20 cellular contexts compared by ENCODE assay signal in the genomic region with DNA sequence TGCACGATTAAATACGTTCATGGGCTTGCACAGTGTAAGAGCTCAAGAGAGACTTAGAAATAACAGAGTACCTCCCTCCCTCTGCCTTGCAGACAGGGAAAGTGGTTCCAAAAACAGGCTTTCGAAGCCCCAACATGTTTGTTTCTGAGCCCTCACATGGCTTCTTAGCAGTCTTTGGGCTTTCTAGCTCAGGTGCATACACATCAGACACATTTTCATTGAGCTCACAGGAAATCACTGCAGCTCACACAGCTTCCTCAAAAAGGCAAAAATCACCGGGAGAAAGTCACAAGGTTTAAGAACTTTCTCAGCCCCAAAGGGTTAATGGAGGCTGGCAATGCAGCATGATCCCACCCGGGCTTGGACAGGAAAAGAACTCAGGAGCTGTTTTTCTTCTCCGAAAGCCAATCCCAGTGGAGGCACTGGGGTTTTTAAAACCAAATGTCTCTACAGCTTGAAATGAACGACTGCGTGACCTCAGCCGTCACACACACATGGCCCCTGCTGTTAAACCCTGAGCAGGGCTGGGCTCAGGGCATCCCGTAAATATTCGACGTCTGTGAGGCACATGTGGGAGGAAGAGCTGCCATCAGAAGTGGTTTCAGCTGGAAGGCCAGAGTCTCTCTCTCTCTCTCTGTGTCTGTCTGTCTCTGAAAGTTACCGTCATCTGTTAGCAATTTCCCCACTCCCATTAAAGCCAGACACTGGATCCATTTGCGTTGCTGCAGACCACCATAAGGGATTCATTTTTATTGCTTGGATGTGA.
A peak's percentile ranks its signal among the peaks of the same experiment; 100 is the strongest.
DNase-seq lines count a peak whose midpoint lies in the region; ATAC-seq and TF ChIP-seq lines count a peak whose summit lies in the region.
"Had no signal": no experiment of that assay in that cellular context is flagged by ENCODE, and none has a peak within 500 bp of the region (broad histone marks: within the 10 kb centered on the region; RNA-seq: fewer than 3 reads in every experiment).

No MANE protein-coding gene starts in this region.

- no peak overlapping the region for H3K4me3 ChIP-seq in PC-3 (ENCODE audit: low read length)
- H3K4me3 ChIP-seq in CD8-positive, alpha-beta memory T cell (ENCODE audit: low read length), result no peak overlapping the region
- H3K4me3 ChIP-seq: cardiac muscle cell, GM12878, ovary had no signal

- peaks cover 54% of the 10 kb centered on the region for H3K4me1 ChIP-seq in PC-3 (ENCODE audit: insufficient read depth, low read length)
- peaks cover 5% of the 10 kb centered on the region for H3K4me1 ChIP-seq in CD8-positive, alpha-beta memory T cell (ENCODE audit: insufficient read depth, low read length)

- no peak overlapping the region for H3K4me3 Mint-ChIP-seq in CD4-positive, alpha-beta T cell
- peak overlapping the region; percentile 45 for H3K4me3 Mint-ChIP-seq in nephron progenitor cell
- H3K4me3 Mint-ChIP-seq in CD8-positive, alpha-beta memory T cell, result no peak overlapping the region
- H3K4me3 Mint-ChIP-seq: activated B cell treated with CpG ODN at 0.5 μM for 24 hours; activated T-cell treated with anti-CD3 and anti-CD28 coated beads, Interleukin-2, amount 50 U/mL, for 72 hours; CD4-positive, alpha-beta memory T cell; stimulated activated naive B cell treated with anti-CD40 and anti-IgM and Interleukin-4, amounts not matched to agents 10 μg/mL and 1 μg/mL and 100 μg/mL, for 72 hours had no signal

- H3K9ac ChIP-seq in PC-3 (ENCODE audit: low read length), result peak overlapping the region; percentile 92

- H3K36me3 Mint-ChIP-seq in CD4-positive, alpha-beta T cell (ENCODE audit: low read depth), result no peaks in the 10 kb centered on the region
- H3K36me3 Mint-ChIP-seq in nephron progenitor cell (ENCODE audit: low read depth), result no peaks in the 10 kb centered on the region
- H3K36me3 Mint-ChIP-seq in CD8-positive, alpha-beta memory T cell, result peaks cover 0 to 6% (median 0%) of the 10 kb centered on the region in 3 donors
- H3K36me3 Mint-ChIP-seq: CD4-positive, alpha-beta memory T cell; stimulated activated naive B cell treated with anti-CD40 and anti-IgM and Interleukin-4, amounts not matched to agents 10 μg/mL and 1 μg/mL and 100 μg/mL, for 72 hours had no signal

- H3F3A ChIP-seq in PC-3 (ENCODE audit: low read length, unreplicated experiment), result no peaks in the 10 kb centered on the region

- no peaks in the 10 kb centered on the region for H3K36me3 ChIP-seq in PC-3 (ENCODE audit: low read depth, low read length)
- no peaks in the 10 kb centered on the region for H3K36me3 ChIP-seq in CD8-positive, alpha-beta memory T cell (ENCODE audit: insufficient read depth, low read length)
- H3K36me3 ChIP-seq: cardiac muscle cell, ovary had no signal

- CTCF ChIA-PET in CD4-positive, alpha-beta T cell (lab: Charles Lee), result no interaction called here
- CTCF ChIA-PET in PC-3 (lab: Charles Lee), result interaction anchor here (0.7 kb wide), 1 partner anchor 15 kb away, joined by 3 read pairs; no protein-coding TSS in a partner anchor
- CTCF ChIA-PET in CD8-positive, alpha-beta memory T cell (lab: Charles Lee), result no interaction called here

- no peaks in the 10 kb centered on the region for H3K9me2 ChIP-seq in PC-3 (replicated peaks; ENCODE audit: low read length)

- no peak overlapping the region for H3K27ac ChIP-seq in CD4-positive, alpha-beta T cell (ENCODE audit: low read depth, low read length)
- peak overlapping the region; percentile 100 for H3K27ac ChIP-seq in PC-3 (ENCODE audit: low read length)
- H3K27ac ChIP-seq in epithelial cell of prostate, result peak overlapping the region; percentile 97
- H3K27ac ChIP-seq in CD8-positive, alpha-beta memory T cell (ENCODE audit: low read depth, low read length), result no peak overlapping the region
- H3K27ac ChIP-seq: cardiac muscle cell, ovary had no signal

- ATAC-seq in CD4-positive, alpha-beta T cell (ENCODE audit: poor library complexity), result peak; percentile 70
- ATAC-seq in PC-3 (no peak), GM19395 (IDR thresholded peaks at IDR 0.05; ENCODE audit: unreplicated experiment) (no peak)
- ATAC-seq: activated T-cell treated with anti-CD3 and anti-CD28 coated beads, Interleukin-2, amount 50 U/mL, for 72 hours; GM12878; HCT116; left lobe of liver had no signal

- H3K27me3 Mint-ChIP-seq in CD4-positive, alpha-beta T cell, result peaks cover 10% of the 10 kb centered on the region
- peaks cover 20% of the 10 kb centered on the region for H3K27me3 Mint-ChIP-seq in nephron progenitor cell (ENCODE audit: low read depth, poor library complexity)
- H3K27me3 Mint-ChIP-seq in CD8-positive, alpha-beta memory T cell, result peaks cover 18 to 58% of the 10 kb centered on the region in 2 donors

- no peaks in the 10 kb centered on the region for H4K20me1 ChIP-seq in PC-3 (ENCODE audit: low read length)

- peaks cover 19% of the 10 kb centered on the region for H3K79me2 ChIP-seq in PC-3 (ENCODE audit: low read length)

- H3K4me2 ChIP-seq in PC-3 (ENCODE audit: low read length), result peak overlapping the region; percentile 93

- H3K27ac Mint-ChIP-seq in CD4-positive, alpha-beta T cell, result peak overlapping the region; percentile 28
- H3K27ac Mint-ChIP-seq in nephron progenitor cell, result peak overlapping the region; percentile 97
- H3K27ac Mint-ChIP-seq in CD8-positive, alpha-beta memory T cell, result no peak overlapping the region
- H3K27ac Mint-ChIP-seq: activated B cell treated with CpG ODN at 0.5 μM for 24 hours; activated T-cell treated with anti-CD3 and anti-CD28 coated beads, Interleukin-2, amount 50 U/mL, for 72 hours; stimulated activated naive B cell treated with anti-CD40 and anti-IgM and Interleukin-4, amounts not matched to agents 10 μg/mL and 1 μg/mL and 100 μg/mL, for 72 hours had no signal

- peaks cover 20% of the 10 kb centered on the region for H3K4me1 Mint-ChIP-seq in CD4-positive, alpha-beta T cell (ENCODE audit: low read depth)
- peaks cover 86% of the 10 kb centered on the region for H3K4me1 Mint-ChIP-seq in nephron progenitor cell
- H3K4me1 Mint-ChIP-seq in CD8-positive, alpha-beta memory T cell, result no peaks in the 10 kb centered on the region

- no peaks in the 10 kb centered on the region for H3K27me3 ChIP-seq in CD4-positive, alpha-beta T cell (ENCODE audit: control insufficient read depth, insufficient read depth, low read length)
- no peaks in the 10 kb centered on the region for H3K27me3 ChIP-seq in PC-3 (ENCODE audit: low read length)
- H3K27me3 ChIP-seq in CD8-positive, alpha-beta memory T cell (ENCODE audit: insufficient read depth, low read length, poor library complexity, severe bottlenecking), result no peaks in the 10 kb centered on the region
- H3K27me3 ChIP-seq: cardiac muscle cell, ovary had no signal

- no peaks in the 10 kb centered on the region for H3K9me3 ChIP-seq in CD4-positive, alpha-beta T cell (ENCODE audit: control insufficient read depth, low read length)
- no peaks in the 10 kb centered on the region for H3K9me3 ChIP-seq in PC-3 (ENCODE audit: low read length)
- H3K9me3 ChIP-seq in CD8-positive, alpha-beta memory T cell (ENCODE audit: low read length), result no peaks in the 10 kb centered on the region
- H3K9me3 ChIP-seq: ovary had no signal

- TF ChIP-seq CTCF in CD4-positive, alpha-beta T cell (IDR thresholded peaks at IDR 0.05), result no peak
- TF ChIP-seq CTCF in PC-3 (conservative IDR thresholded peaks at IDR 0.05; ENCODE audit: low read depth, low read length), result no peak
- no peak for TF ChIP-seq CTCF in nephron progenitor cell (IDR thresholded peaks at IDR 0.05)
- TF ChIP-seq CTCF in GM20000 (IDR thresholded peaks at IDR 0.05; ENCODE audit: extremely low read depth, missing control alignments), result no peak

- no peaks in the 10 kb centered on the region for H3K9me3 Mint-ChIP-seq in CD4-positive, alpha-beta T cell
- H3K9me3 Mint-ChIP-seq in nephron progenitor cell, result no peaks in the 10 kb centered on the region
- no peaks in the 10 kb centered on the region for H3K9me3 Mint-ChIP-seq in CD8-positive, alpha-beta memory T cell
- H3K9me3 Mint-ChIP-seq: activated B cell treated with CpG ODN at 0.5 μM for 24 hours; activated T-cell treated with anti-CD3 and anti-CD28 coated beads, Interleukin-2, amount 50 U/mL, for 72 hours; CD4-positive, alpha-beta memory T cell; stimulated activated naive B cell treated with anti-CD40 and anti-IgM and Interleukin-4, amounts not matched to agents 10 μg/mL and 1 μg/mL and 100 μg/mL, for 72 hours had no signal

- BruUV-seq in PC-3 (replicated peaks; lab: Mats Ljungman, UMichigan), result no TSS peak

- intact Hi-C loops in CD4-positive, alpha-beta T cell (cut with DNase I, micrococcal nuclease), result no loop called here
- intact Hi-C loops in PC-3 (cut with micrococcal nuclease), result no loop called here

- DNase-seq in CD4-positive, alpha-beta T cell, result peak in 1 of 10 experiments; percentile 4
- DNase-seq in PC-3 (no peak), epithelial cell of prostate (ENCODE audit: low read depth, low spot score) (no peak), nephron progenitor cell (peak; percentile 42), GM20000 (ENCODE audit: low spot score) (no peak), RKO (ENCODE audit: low spot score) (no peak)
- DNase-seq in CD8-positive, alpha-beta memory T cell, result no peak
- DNase-seq: activated B cell treated with CpG ODN at 0.5 μM for 24 hours; activated T-cell treated with anti-CD3 and anti-CD28 coated beads, Interleukin-2, amount 50 U/mL, for 72 hours; CD4-positive, alpha-beta memory T cell; NCI-H1105 treated with DMSO at 0.1 percent for 48 hours; NCI-H510A; ovary; stimulated activated CD4-positive, alpha-beta T cell treated with anti-CD3 and anti-CD28 coated beads, Interleukin-2, amount 100 ng/mL, for 24 hours; stimulated activated naive B cell treated with anti-CD40 and anti-IgM and Interleukin-4, amounts not matched to agents 10 μg/mL and 1 μg/mL and 100 μg/mL, for 72 hours had no signal

- H2AFZ ChIP-seq in PC-3 (ENCODE audit: low read length), result no peak overlapping the region

- POLR2A ChIA-PET in CD4-positive, alpha-beta T cell (lab: Charles Lee), result interaction anchor here (0.9 to 1.1 kb wide), 3 partner anchors 30 to 148 kb away, joined by 3 to 4 read pairs (median 3); no protein-coding TSS in a partner anchor
- POLR2A ChIA-PET in PC-3 (lab: Charles Lee; ENCODE audit: unreplicated experiment), result interaction anchor here (0.6 kb wide), 3 partner anchors 29 to 1846 kb away, joined by 3 to 9 read pairs (median 3); no protein-coding TSS in a partner anchor
- POLR2A ChIA-PET in CD8-positive, alpha-beta memory T cell (lab: Charles Lee), result no interaction called here

Comparison
In these comparisons a context has a peak if more than half of its experiments do, and no peak if none do; other contexts are left out.
1. H3K27ac ChIP-seq: peak in PC-3 (single experiment) and epithelial cell of prostate (single experiment); none in CD4-positive, alpha-beta T cell (single experiment) and CD8-positive, alpha-beta memory T cell (single experiment).
2. H3K27ac Mint-ChIP-seq: peak in CD4-positive, alpha-beta T cell (single experiment) and nephron progenitor cell (single experiment); none in CD8-positive, alpha-beta memory T cell (0 of 8).